In genomic region chr14:49863483-49864262, GRCh38 we compare ENCODE assay signal across 8 cellular contexts. TPM values are rescaled to one million over a fixed set of nuclear protein-coding genes. Genes with fewer than 3 reads are reported as not detected.
DNase-seq lines count a peak whose midpoint lies in the region; ATAC-seq and TF ChIP-seq lines count a peak whose summit lies in the region.

No MANE protein-coding gene starts in this region.

- H3K27me3 ChIP-seq in SJCRH30 (no peaks in the 10 kb centered on the region), right cardiac atrium (ENCODE audit: control insufficient read depth, insufficient read depth) (no peaks in the 10 kb centered on the region), stomach smooth muscle (ENCODE audit: control insufficient read depth in 1 of 2, insufficient read depth in 2 of 2, low read length in 2 of 2) (no peaks in the 10 kb centered on the region)

- no peaks in the 10 kb centered on the region for H3K9me3 ChIP-seq in SJCRH30 (replicated peaks)
- H3K9me3 ChIP-seq in right cardiac atrium (ENCODE audit: control insufficient read depth, low read length), result no peaks in the 10 kb centered on the region
- no peaks in the 10 kb centered on the region for H3K9me3 ChIP-seq in stomach smooth muscle (ENCODE audit: control insufficient read depth in 2 of 2, low read length in 2 of 2)

- H3K4me3 ChIP-seq in SJCRH30 (peak overlapping the region; percentile 73), right cardiac atrium (ENCODE audit: low read length) (peak overlapping the region; percentile 70), stomach smooth muscle (ENCODE audit: low read length in 2 of 2) (peak overlapping the region; percentile 82 to 96)

- H3K9ac ChIP-seq in stomach smooth muscle (ENCODE audit: low read length in 2 of 2), result peak overlapping the region; percentile 82 to 100

- ATAC-seq in right cardiac atrium (no peak), GM18909 (IDR thresholded peaks at IDR 0.05; ENCODE audit: poor library complexity, unreplicated experiment) (no peak), HG02970 (IDR thresholded peaks at IDR 0.05; ENCODE audit: low FRiP score, unreplicated experiment) (no peak), omental fat pad (ENCODE audit: low FRiP score) (no peak)

- 15% methylated on average over 9 of the region's 9 CpGs for WGBS in right cardiac atrium

- H3K27ac ChIP-seq in SJCRH30 (peak overlapping the region; percentile 24; the same call in 1 of the 2 replicates), right cardiac atrium (ENCODE audit: low read length) (peak overlapping the region; percentile 94), stomach smooth muscle (ENCODE audit: low read length) (peak overlapping the region; percentile 100)

- TF ChIP-seq CTCF in omental fat pad (IDR thresholded peaks at IDR 0.05), result no peak

- H3K36me3 ChIP-seq in SJCRH30 (no peaks in the 10 kb centered on the region), stomach smooth muscle (ENCODE audit: control insufficient read depth in 2 of 2, insufficient read depth in 2 of 2, low read length in 2 of 2) (no peaks in the 10 kb centered on the region)

- intact Hi-C loops in right cardiac atrium (cut with DNase I), result loop anchor here in 3 of 4 donors (5.0 to 10.0 kb wide), 3 partner anchors 141 to 244 kb away; no protein-coding TSS in a partner anchor

- peak; percentile 39 for DNase-seq in NCI-H748 (lab: John Stamatoyannopoulos, UW; ENCODE audit: unreplicated experiment)
- DNase-seq in NCI-H748 treated with DMSO at 0.1 percent for 48 hours (lab: John Stamatoyannopoulos, UW), result no peak
- DNase-seq in SJCRH30, result no peak
- no peak for DNase-seq in right cardiac atrium
- DNase-seq in omental fat pad (ENCODE audit: low spot score), result no peak

- H3K4me1 ChIP-seq in SJCRH30 (no peaks in the 10 kb centered on the region), right cardiac atrium (ENCODE audit: control insufficient read depth, insufficient read depth, low read length) (peaks cover 2% of the 10 kb centered on the region), stomach smooth muscle (ENCODE audit: control insufficient read depth, insufficient read depth, low read length) (peaks cover 20% of the 10 kb centered on the region)

RNA-seq across cellular contexts. Expression of gene NEMF, which starts 11.1 kb away (rescaled TPM):
- 49.6 and 66.1 TPM in 2 replicates for total RNA-seq in SJCRH30 (2014; rRNA removed; shearing (Covaris generic))
- total RNA-seq in right cardiac atrium (10 to 100 TPM; 47.0 to 54.4 (median 51.7) TPM), omental fat pad (10 to 100 TPM; 59.6 to 87.8 (median 67.7) TPM)
- polyA plus RNA-seq in right cardiac atrium, result 27.0 TPM

RNA-seq across cellular contexts. Expression of gene ARF6, which starts 29.2 kb away (rescaled TPM):
- total RNA-seq in SJCRH30 (2014; rRNA removed; shearing (Covaris generic)), result 32.2 and 35.7 TPM in 2 replicates
- total RNA-seq in right cardiac atrium, result 10 to 100 TPM; 25.3 to 34.6 (median 28.2) TPM
- polyA plus RNA-seq in right cardiac atrium, result 16.5 TPM
- total RNA-seq in omental fat pad, result 10 to 100 TPM; 35.4 to 85.0 (median 45.9) TPM

Comparison
In these comparisons a context has a peak if more than half of its experiments do, and no peak if none do; other contexts are left out.
1. H3K27ac ChIP-seq: peak in every context shown above with its lines; median percentile 100 in stomach smooth muscle; 94 in right cardiac atrium; 24 in SJCRH30.